ENCODE assay signal across 1 cellular context in genomic region chr6:72589096-72589495, GRCh38.
TF ChIP-seq lines count a peak whose summit lies in the region.

No MANE protein-coding gene starts in this region.

TF ChIP-seq in SK-N-SH treated with all-trans-retinoic acid at 6 μM for 48 hours, 23 proteins besides CTCF, POLR2A, EP300 and RAD21:
- no peak for TF ChIP-seq SNAI2 (CRISPR knock-in tag; IDR thresholded peaks at IDR 0.05)
- no peak for TF ChIP-seq ZNF565 (CRISPR knock-in tag; conservative IDR thresholded peaks at IDR 0.05; ENCODE audit: low read depth)
- no peak for TF ChIP-seq ZFP30 (CRISPR knock-in tag; IDR thresholded peaks at IDR 0.05)
- TF ChIP-seq CSRNP3 (CRISPR knock-in tag; IDR thresholded peaks at IDR 0.05) = no peak
TF ChIP-seq in SK-N-SH treated with all-trans-retinoic acid at 6 μM for 48 hours: peak in this region for 0.
